In genomic region chr3:134603480-134603879, GRCh38 we compare ENCODE assay signal across 17 cellular contexts. TPM values are rescaled to one million over a fixed set of nuclear protein-coding genes. Genes with fewer than 3 reads are reported as not detected.
"Had no signal": no experiment of that assay in that cellular context is flagged by ENCODE, and none has a peak within 500 bp of the region (broad histone marks: within the 10 kb centered on the region; RNA-seq: fewer than 3 reads in every experiment).

No MANE protein-coding gene starts in this region.

- H3K27me3 ChIP-seq: stomach, transverse colon had no signal

- H3K4me3 ChIP-seq: stomach, thoracic aorta, transverse colon had no signal

- H3K9me3 ChIP-seq: stomach, thoracic aorta, transverse colon had no signal

- DNase-seq: foreskin melanocyte; hippocampal formation; left colon; mesendoderm; naive B cell; right cardiac atrium; small intestine; stimulated activated CD4-positive, alpha-beta T cell treated with anti-CD3 and anti-CD28 coated beads, Interleukin-12 subunit alpha, Interleukin-12 subunit beta, amount 100 ng/mL, for 4 hours; stimulated activated naive CD4-positive, alpha-beta T cell; stomach; substantia nigra; transverse colon had no signal

- H3K27ac ChIP-seq: stomach, thoracic aorta, transverse colon had no signal

- H3K36me3 ChIP-seq: thoracic aorta, transverse colon had no signal

RNA-seq across cellular contexts. Expression of gene KY, which starts 47.3 kb away (rescaled TPM):
- total RNA-seq: endothelial cell of umbilical vein, lung microvascular endothelial cell, osteocyte had no signal
- polyA plus RNA-seq: endothelial cell of umbilical vein, liver had no signal
